Comparison of ENCODE assay signal across 24 cellular contexts in the genomic region with DNA sequence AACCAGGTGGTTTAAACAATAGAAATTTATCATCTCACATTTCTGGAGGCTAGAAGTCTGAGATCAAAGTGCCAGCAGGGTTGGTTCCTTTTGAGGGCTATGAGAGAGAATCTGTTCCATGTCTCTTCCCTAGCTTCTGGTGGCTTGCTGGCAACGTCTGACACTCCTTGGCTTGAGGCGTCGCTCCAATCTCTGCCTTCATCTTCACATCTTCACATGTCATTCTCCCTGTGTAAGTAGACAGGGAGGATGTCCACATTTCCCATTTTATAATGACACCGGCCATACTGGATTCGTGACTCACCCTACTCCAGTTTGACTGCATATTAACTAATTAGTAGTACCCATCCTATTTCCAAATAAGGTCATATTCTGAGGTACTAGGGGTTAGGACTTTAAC. TPM values are rescaled to one million over a fixed set of nuclear protein-coding genes. Genes with fewer than 3 reads are reported as not detected.
DNase-seq lines count a peak whose midpoint lies in the region; ATAC-seq, FAIRE-seq and TF ChIP-seq lines count a peak whose summit lies in the region.
"Had no signal": no experiment of that assay in that cellular context is flagged by ENCODE, and none has a peak within 500 bp of the region (broad histone marks: within the 10 kb centered on the region; RNA-seq: fewer than 3 reads in every experiment).

No MANE protein-coding gene starts in this region.

- ATAC-seq in PC-3: no peak
- ATAC-seq in HG03442 (IDR thresholded peaks at IDR 0.05; ENCODE audit: unreplicated experiment): no peak
- ATAC-seq: HepG2, Right ventricle myocardium inferior had no signal

- POLR2A ChIA-PET in PC-3 (lab: Charles Lee; ENCODE audit: unreplicated experiment) (no interaction called here), endothelial cell of umbilical vein (lab: Charles Lee) (no interaction called here)

- H3K9me1 ChIP-seq in endothelial cell of umbilical vein (replicated peaks; ENCODE audit: control insufficient read depth, extremely low read depth, insufficient read depth, low read length): no peaks in the 10 kb centered on the region

- H3K4me2 ChIP-seq in PC-3 (ENCODE audit: low read length) (no peak overlapping the region), endothelial cell of umbilical vein (ENCODE audit: insufficient read depth, low read length) (no peak overlapping the region), neural progenitor cell (no peak overlapping the region)
- H3K4me2 ChIP-seq: BLaER1 had no signal

- H3K9ac ChIP-seq in PC-3 (ENCODE audit: low read length) (no peak overlapping the region), endothelial cell of umbilical vein (replicated peaks; ENCODE audit: extremely low read depth, insufficient read depth, low read length) (no peak overlapping the region), neural progenitor cell (no peak overlapping the region)
- H3K9ac ChIP-seq: BLaER1 had no signal

- H3K4me1 ChIP-seq in PC-3 (ENCODE audit: insufficient read depth, low read length): no peaks in the 10 kb centered on the region
- peaks cover 17% of the 10 kb centered on the region for H3K4me1 ChIP-seq in endothelial cell of umbilical vein (ENCODE audit: control insufficient read depth, extremely low read depth, insufficient read depth, low read length)
- peaks cover 18% of the 10 kb centered on the region for H3K4me1 ChIP-seq in neural progenitor cell

- no peak overlapping the region for H3K27ac Mint-ChIP-seq in neural progenitor cell
- no peak overlapping the region for H3K27ac Mint-ChIP-seq in immature natural killer cell
- H3K27ac Mint-ChIP-seq: H9 had no signal

- H3K36me3 ChIP-seq in PC-3 (ENCODE audit: low read depth, low read length) (no peaks in the 10 kb centered on the region), endothelial cell of umbilical vein (ENCODE audit: control insufficient read depth in 2 of 2, extremely low read depth in 1 of 2, insufficient read depth in 2 of 2, low read length in 2 of 2) (no peaks in the 10 kb centered on the region), neural progenitor cell (no peaks in the 10 kb centered on the region)
- H3K36me3 ChIP-seq: BLaER1 had no signal

- H2AFZ ChIP-seq in PC-3 (ENCODE audit: low read length): no peak overlapping the region
- H2AFZ ChIP-seq in endothelial cell of umbilical vein (ENCODE audit: low read depth, low read length): peak overlapping the region; percentile 35
- H2AFZ ChIP-seq in neural progenitor cell (replicated peaks): peak overlapping the region; percentile 32

- H3K27me3 Mint-ChIP-seq in neural progenitor cell (ENCODE audit: insufficient read depth, low read depth) (no peaks in the 10 kb centered on the region), immature natural killer cell (ENCODE audit: low read depth in 3 of 3) (peaks cover 0 to 4% (median 3%) of the 10 kb centered on the region in 3 donors)

- no peaks in the 10 kb centered on the region for H3K9me3 ChIP-seq in PC-3 (ENCODE audit: low read length)
- H3K9me3 ChIP-seq in endothelial cell of umbilical vein (replicated peaks; ENCODE audit: control insufficient read depth, insufficient read depth, low read length): no peaks in the 10 kb centered on the region
- H3K9me3 ChIP-seq in neural progenitor cell (ENCODE audit: low read depth): no peaks in the 10 kb centered on the region

- H3K9me3 Mint-ChIP-seq in neural progenitor cell (peaks cover 5% of the 10 kb centered on the region), immature natural killer cell (peaks cover 0 to 2% (median under 1%) of the 10 kb centered on the region in 6 donors)

- no peaks in the 10 kb centered on the region for H3F3A ChIP-seq in PC-3 (ENCODE audit: low read length, unreplicated experiment)
- peaks cover 7% of the 10 kb centered on the region for H3F3A ChIP-seq in neural progenitor cell (ENCODE audit: low read depth)

- no peaks in the 10 kb centered on the region for H4K20me1 ChIP-seq in PC-3 (ENCODE audit: low read length)
- H4K20me1 ChIP-seq in endothelial cell of umbilical vein (replicated peaks; ENCODE audit: control insufficient read depth, extremely low read depth, insufficient read depth, low read length): no peaks in the 10 kb centered on the region
- H4K20me1 ChIP-seq in neural progenitor cell (ENCODE audit: low read depth): no peaks in the 10 kb centered on the region
- H4K20me1 ChIP-seq: BLaER1 had no signal

- BruUV-seq in PC-3 (replicated peaks; lab: Mats Ljungman, UMichigan) (no TSS peak), endothelial cell of umbilical vein (replicated peaks; lab: Mats Ljungman, UMichigan) (no TSS peak)

- H3K27me3 ChIP-seq in PC-3 (ENCODE audit: low read length): no peaks in the 10 kb centered on the region
- no peaks in the 10 kb centered on the region for H3K27me3 ChIP-seq in endothelial cell of umbilical vein (ENCODE audit: control insufficient read depth in 2 of 2, insufficient read depth in 2 of 2, low read length in 2 of 2)
- no peaks in the 10 kb centered on the region for H3K27me3 ChIP-seq in neural progenitor cell
- H3K27me3 ChIP-seq: BLaER1 had no signal

- H3K9me2 ChIP-seq in PC-3 (replicated peaks; ENCODE audit: low read length): no peaks in the 10 kb centered on the region

- no peak overlapping the region for H3K4me3 Mint-ChIP-seq in neural progenitor cell
- no peak overlapping the region for H3K4me3 Mint-ChIP-seq in immature natural killer cell
- H3K4me3 Mint-ChIP-seq: CD4-positive, CD25-positive, alpha-beta regulatory T cell; H9 had no signal

- peaks cover 11% of the 10 kb centered on the region for H3K4me1 Mint-ChIP-seq in neural progenitor cell
- H3K4me1 Mint-ChIP-seq in immature natural killer cell: peaks cover 0 to 2% of the 10 kb centered on the region in 2 donors

- TF ChIP-seq CTCF in PC-3 (conservative IDR thresholded peaks at IDR 0.05; ENCODE audit: low read depth, low read length) (no peak), endothelial cell of umbilical vein (IDR thresholded peaks at IDR 0.05; ENCODE audit: extremely low read depth in 1 of 2, insufficient read depth in 1 of 2, low read depth in 1 of 2, low read length in 2 of 2) (no peak), neural progenitor cell (IDR thresholded peaks at IDR 0.05) (no peak)

- DNase-seq in EH (ENCODE audit: low read depth): peak; percentile 29
- DNase-seq in PC-3: peak; percentile 14
- no peak for DNase-seq in endothelial cell of umbilical vein (ENCODE audit: low read depth, low spot score)
- DNase-seq in neural progenitor cell (ENCODE audit: low spot score): no peak
- DNase-seq in immature natural killer cell: no peak
- no peak for DNase-seq in NCI-H1092 (lab: John Stamatoyannopoulos, UW)
- DNase-seq: CD4-positive, CD25-positive, alpha-beta regulatory T cell; DMS153; DND-41; H9; Karpas-422; NCI-H1092 treated with DMSO at 0.1 percent for 48 hours; NCI-H1436; NCI-H187; NCI-H2081 treated with DMSO at 0.1 percent for 48 hours; NCI-H2171 treated with DMSO at 0.1 percent for 48 hours; NCI-H345; NCI-H524; NCI-H774 had no signal

- H3K79me2 ChIP-seq in PC-3 (ENCODE audit: low read length) (no peaks in the 10 kb centered on the region), endothelial cell of umbilical vein (ENCODE audit: control insufficient read depth, insufficient read depth, low read length) (no peaks in the 10 kb centered on the region), neural progenitor cell (ENCODE audit: low read depth) (no peaks in the 10 kb centered on the region)

- intact Hi-C loops in PC-3 (cut with micrococcal nuclease): loop anchor here (10.0 kb wide), 1 partner anchor 148 kb away; no protein-coding TSS in a partner anchor
- intact Hi-C loops in endothelial cell of umbilical vein (cut with micrococcal nuclease): loop anchor here (10.0 kb wide), 1 partner anchor 278 kb away; a partner anchor contains a TSS

- TF ChIP-seq POLR2A in endothelial cell of umbilical vein (IDR thresholded peaks at IDR 0.05; ENCODE audit: low read depth, low read length): no peak

- no peak overlapping the region for H3K27ac ChIP-seq in PC-3 (ENCODE audit: low read length)
- no peak overlapping the region for H3K27ac ChIP-seq in endothelial cell of umbilical vein (ENCODE audit: insufficient read depth, low read depth, low read length)
- no peak overlapping the region for H3K27ac ChIP-seq in neural progenitor cell
- H3K27ac ChIP-seq: BLaER1 had no signal

- H3K4me3 ChIP-seq in PC-3 (ENCODE audit: low read length) (no peak overlapping the region), endothelial cell of umbilical vein (replicated peaks in 1 of 3; ENCODE audit: insufficient read depth in 1 of 3, low read depth in 1 of 3, low read length in 3 of 3) (no peak overlapping the region), neural progenitor cell (no peak overlapping the region)
- H3K4me3 ChIP-seq: BLaER1 had no signal

- CTCF ChIA-PET in PC-3 (lab: Charles Lee): interaction anchor here (0.5 to 0.6 kb wide), 2 partner anchors 15 to 78 kb away, joined by 4 to 16 read pairs; no protein-coding TSS in a partner anchor
- CTCF ChIA-PET in endothelial cell of umbilical vein (lab: Charles Lee): interaction anchor here (1.1 to 5.0 kb wide), 11 partner anchors 19 to 165 kb away, joined by 3 to 51 read pairs (median 4); no protein-coding TSS in a partner anchor

- no peak for FAIRE-seq in endothelial cell of umbilical vein (lab: Jason Lieb, UNC)
- FAIRE-seq: A204.1, HepG2 had no signal

- H3K36me3 Mint-ChIP-seq in neural progenitor cell: no peaks in the 10 kb centered on the region
- H3K36me3 Mint-ChIP-seq in immature natural killer cell: peaks cover 2 to 3% (median 2%) of the 10 kb centered on the region in 3 donors

- dilution Hi-C loops in endothelial cell of umbilical vein (cut with MboI; ENCODE audit: extremely low pct_ligation_motif_present, low sequenced_read_pairs): no loop called here

RNA-seq across cellular contexts. Expression of a gene that starts 17.5 kb away (rescaled TPM):
- total RNA-seq in PC-3 (2014; rRNA removed) (7.5 and 7.8 TPM in 2 replicates), endothelial cell of umbilical vein (64.8 and 65.8 TPM in 2 replicates), neural progenitor cell (ENCODE audit: low replicate concordance) (0.13 and 0.34 TPM in 2 replicates)
- polyA plus RNA-seq in endothelial cell of umbilical vein (20.1 and 25.5 TPM in 2 replicates), immature natural killer cell (1 to 10 TPM; 1.1 to 4.9 (median 2.8) TPM)
- 22.9 and 25.4 TPM in 2 replicates for polyA plus RNA-seq in endothelial cell of umbilical vein (2011; cell fraction: cytosol; rRNA removed)
- polyA plus RNA-seq in endothelial cell of umbilical vein (2011; cell fraction: nucleus; rRNA removed): 26.6 and 29.0 TPM in 2 replicates
- polyA plus RNA-seq in endothelial cell of umbilical vein (2012): 17.0 and 24.7 TPM in 2 replicates
- 78.6 and 96.2 TPM in 2 replicates for polyA minus RNA-seq in endothelial cell of umbilical vein
- polyA minus RNA-seq in endothelial cell of umbilical vein (2011; cell fraction: cytosol; rRNA and poly(A)+ RNA removed): not detected
- polyA minus RNA-seq in endothelial cell of umbilical vein (2011; cell fraction: nucleus; rRNA and poly(A)+ RNA removed): 39.7 and 43.3 TPM in 2 replicates
- total RNA-seq: HepG2 had no signal
- polyA plus RNA-seq: HepG2 had no signal

RNA-seq across cellular contexts. Expression of a gene that starts 36.0 kb away (rescaled TPM):
- 37.6 and 40.8 TPM in 2 replicates for total RNA-seq in PC-3 (2014; rRNA removed)
- total RNA-seq in endothelial cell of umbilical vein: 7.0 and 7.1 TPM in 2 replicates
- 3.1 and 3.7 TPM in 2 replicates for polyA plus RNA-seq in endothelial cell of umbilical vein
- 2.8 and 3.5 TPM in 2 replicates for polyA plus RNA-seq in endothelial cell of umbilical vein (2011; cell fraction: cytosol; rRNA removed)
- 9.5 and 13.1 TPM in 2 replicates for polyA plus RNA-seq in endothelial cell of umbilical vein (2011; cell fraction: nucleus; rRNA removed)
- polyA plus RNA-seq in endothelial cell of umbilical vein (2012): 4.7 and 5.0 TPM in 2 replicates
- polyA minus RNA-seq in endothelial cell of umbilical vein: 5.1 and 8.0 TPM in 2 replicates
- 1.8 TPM for polyA minus RNA-seq in endothelial cell of umbilical vein (2011; cell fraction: cytosol; rRNA and poly(A)+ RNA removed)
- polyA minus RNA-seq in endothelial cell of umbilical vein (2011; cell fraction: nucleus; rRNA and poly(A)+ RNA removed): 6.5 and 8.4 TPM in 2 replicates
- total RNA-seq in neural progenitor cell (ENCODE audit: low replicate concordance): 34.8 and 47.0 TPM in 2 replicates
- polyA plus RNA-seq in immature natural killer cell: 10 to 100 TPM; 24.0 to 29.0 (median 24.3) TPM

Comparison
In these comparisons a context has a peak if more than half of its experiments do, and no peak if none do; other contexts are left out.
1. DNase-seq: peak in EH (single experiment) and PC-3 (single experiment); none in endothelial cell of umbilical vein (single experiment), neural progenitor cell (single experiment), immature natural killer cell (0 of 3) and NCI-H1092 (single experiment).